22 cellular contexts compared by ENCODE assay signal in the genomic region with DNA sequence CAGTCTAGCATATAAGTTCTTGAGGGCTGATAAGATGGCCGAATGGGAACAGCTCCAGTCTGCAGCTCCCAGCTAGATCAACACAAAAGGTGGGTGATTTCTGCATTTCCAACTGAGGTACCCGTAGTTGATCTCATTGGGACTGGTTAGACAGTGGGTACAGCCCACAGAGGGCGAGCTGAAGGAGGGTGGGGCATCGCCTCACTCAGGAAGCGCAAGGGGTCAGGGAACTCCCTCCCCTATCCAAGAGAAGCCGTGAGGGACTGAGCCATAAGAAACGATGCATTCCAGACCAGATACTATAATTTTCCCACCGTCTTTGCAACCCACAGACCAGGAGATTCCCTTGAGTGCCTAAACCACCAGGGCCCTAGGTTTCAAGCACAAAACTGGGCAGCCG.
"Had no signal": no experiment of that assay in that cellular context is flagged by ENCODE, and none has a peak within 500 bp of the region (broad histone marks: within the 10 kb centered on the region; RNA-seq: fewer than 3 reads in every experiment).

No MANE protein-coding gene starts in this region.

- H3K27me3 ChIP-seq: left lung, tibial artery, vagina had no signal

- H3K4me1 ChIP-seq: left lung, prostate gland, vagina had no signal

- H3K36me3 ChIP-seq: left lung, prostate gland, tibial artery, vagina had no signal

- H3K27ac Mint-ChIP-seq: activated CD8-positive, alpha-beta memory T cell treated with anti-CD3 and anti-CD28 coated beads, Interleukin-2, amount 10 ng/mL, durations not matched to agents 7 days and 5 days; activated naive CD4-positive, alpha-beta T cell treated with anti-CD3 and anti-CD28 coated beads, Interleukin-2, amount 50 U/mL, for 72 hours; endodermal cell; memory B cell; natural killer cell had no signal

- H3K4me3 ChIP-seq: left lung, mucosa of descending colon, prostate gland, vagina had no signal

- H3K27me3 Mint-ChIP-seq: activated CD8-positive, alpha-beta memory T cell treated with anti-CD3 and anti-CD28 coated beads, Interleukin-2, amount 10 ng/mL, durations not matched to agents 7 days and 5 days; memory B cell had no signal

- ATAC-seq: activated CD8-positive, alpha-beta memory T cell treated with anti-CD3 and anti-CD28 coated beads, Interleukin-2, amount 10 ng/mL, durations not matched to agents 7 days and 5 days; activated naive CD4-positive, alpha-beta T cell treated with anti-CD3 and anti-CD28 coated beads, Interleukin-2, amount 50 U/mL, for 72 hours; mucosa of descending colon; natural killer cell; right cardiac atrium had no signal

- H3K4me3 Mint-ChIP-seq: activated CD8-positive, alpha-beta memory T cell treated with anti-CD3 and anti-CD28 coated beads, Interleukin-2, amount 10 ng/mL, durations not matched to agents 7 days and 5 days; endodermal cell; memory B cell; natural killer cell had no signal

- H3K27ac ChIP-seq: dorsolateral prefrontal cortex, left lung, prostate gland, tibial artery, vagina, VCaP had no signal

- H3K4me1 Mint-ChIP-seq: activated CD8-positive, alpha-beta memory T cell treated with anti-CD3 and anti-CD28 coated beads, Interleukin-2, amount 10 ng/mL, durations not matched to agents 7 days and 5 days; endodermal cell; memory B cell; natural killer cell had no signal

- H3K36me3 Mint-ChIP-seq: activated CD8-positive, alpha-beta memory T cell treated with anti-CD3 and anti-CD28 coated beads, Interleukin-2, amount 10 ng/mL, durations not matched to agents 7 days and 5 days; activated naive CD4-positive, alpha-beta T cell treated with anti-CD3 and anti-CD28 coated beads, Interleukin-2, amount 50 U/mL, for 72 hours; memory B cell; natural killer cell had no signal

- DNase-seq: activated CD4-positive, alpha-beta T cell treated with anti-CD3 and anti-CD28 coated beads, Interleukin-2, amount 50 U/mL, for 48 hours; activated CD8-positive, alpha-beta memory T cell treated with anti-CD3 and anti-CD28 coated beads, Interleukin-2, amount 10 ng/mL, durations not matched to agents 7 days and 5 days; activated gamma-delta T cell; activated T-cell treated with anti-CD3 and anti-CD28 coated beads, Interleukin-2, amount 50 U/mL, for 1 hour; erythroblast; islet precursor cell; mucosa of descending colon; natural killer cell; occipital lobe; stimulated activated CD4-positive, alpha-beta T cell treated with anti-CD3 and anti-CD28 coated beads, Interleukin-1b, Interleukin-23, amount 100 ng/mL, for 48 hours; T-helper 1 cell; T1000 had no signal

- H3K9me3 ChIP-seq: mucosa of descending colon, prostate gland, vagina had no signal
